ENCODE assay signal across 10 cellular contexts in genomic region chr6:46677314-46677654, GRCh38. TPM values are rescaled to one million over a fixed set of nuclear protein-coding genes. Genes with fewer than 3 reads are reported as not detected.
DNase-seq lines count a peak whose midpoint lies in the region; ATAC-seq and TF ChIP-seq lines count a peak whose summit lies in the region.
"Had no signal": no experiment of that assay in that cellular context is flagged by ENCODE, and none has a peak within 500 bp of the region (broad histone marks: within the 10 kb centered on the region; RNA-seq: fewer than 3 reads in every experiment).

No MANE protein-coding gene starts in this region.

- H3K9me3 ChIP-seq in stomach (no peaks in the 10 kb centered on the region), transverse colon (no peaks in the 10 kb centered on the region)

- WGBS in stomach, 5 donors: 67 to 83% (median 77%) methylated on average over 4 of the region's 4 CpGs
- 74% methylated on average over 4 of the region's 4 CpGs for WGBS in transverse colon (ENCODE audit: low coverage in 1 of 2), 2 donors

- no peak overlapping the region for H3K27ac ChIP-seq in stomach
- H3K27ac ChIP-seq in transverse colon: no peak overlapping the region

- H3K36me3 ChIP-seq in stomach: peaks cover 0 to 48% (median 29%) of the 10 kb centered on the region in 4 donors
- H3K36me3 ChIP-seq in transverse colon: no peaks in the 10 kb centered on the region

- H3K4me3 ChIP-seq in AG10803 (ENCODE audit: low read length) (no peak overlapping the region), stomach (no peak overlapping the region), transverse colon (no peak overlapping the region)

- TF ChIP-seq CTCF in AG10803 (conservative IDR thresholded peaks at IDR 0.05; ENCODE audit: low read length) (0 out of 2 replicates have a peak, but pooled peaks have one; percentile 19), stomach (IDR thresholded peaks at IDR 0.05) (no peak), transverse colon (IDR thresholded peaks at IDR 0.05) (peak in 1 of 5 experiments; percentile 7)

- H3K27me3 ChIP-seq in stomach (no peaks in the 10 kb centered on the region), transverse colon (no peaks in the 10 kb centered on the region)

- intact Hi-C loops in stomach (cut with DNase I; ENCODE audit: low total_unique reads) (no loop called here), transverse colon (cut with DNase I; ENCODE audit: low total_unique reads) (no loop called here)

- ATAC-seq in GM21526 (IDR thresholded peaks at IDR 0.05; ENCODE audit: low FRiP score, unreplicated experiment): peak; percentile 53
- no peak for ATAC-seq in HG03196 (IDR thresholded peaks at IDR 0.05; ENCODE audit: unreplicated experiment)

- no peak for TF ChIP-seq POLR2A in stomach (IDR thresholded peaks at IDR 0.05)
- TF ChIP-seq POLR2A in transverse colon (IDR thresholded peaks at IDR 0.05): no peak

- in situ Hi-C loops in transverse colon (cut with MboI; ENCODE audit: low pct_ligation_motif_present in 1 of 4, low pct_unique_long_range_greater_than_20kb in 1 of 4, low sequenced_read_pairs in 3 of 4): no loop called here

- no peak for TF ChIP-seq EP300 in stomach (IDR thresholded peaks at IDR 0.05)
- no peak for TF ChIP-seq EP300 in transverse colon (IDR thresholded peaks at IDR 0.05; ENCODE audit: low read depth)

- H3K4me1 ChIP-seq in stomach (no peaks in the 10 kb centered on the region), transverse colon (no peaks in the 10 kb centered on the region)

- DNase-seq in AG10803 (ENCODE audit: low read depth): no peak
- peak; percentile 4 for DNase-seq in RPMI7951 (ENCODE audit: low read depth)
- DNase-seq in iPS-NIHi11 (ENCODE audit: low spot score): peak; percentile 27
- DNase-seq in stomach: no peak
- DNase-seq in mucosa of gallbladder (ENCODE audit: low spot score): no peak
- no peak for DNase-seq in transverse colon
- DNase-seq: activated naive CD8-positive, alpha-beta T cell treated with anti-CD3 and anti-CD28 coated beads, Interleukin-2, amount 10 ng/mL, durations not matched to agents 7 days and 5 days; NCI-H524 treated with DMSO at 0.1 percent for 48 hours had no signal

RNA-seq across cellular contexts. Expression of gene TDRD6, which starts 10.4 kb away (rescaled TPM):
- total RNA-seq in RPMI7951 (2014; rRNA removed; shearing (Covaris generic)): not detected in 2 replicates
- total RNA-seq in stomach: 1 to 10 TPM in 1 of 5 donors, under 1 TPM in 1, not detected in 3; 0.89 to 1.5 TPM
- under 1 TPM in 1 of 3 donors, not detected in 2; 0.48 TPM for polyA plus RNA-seq in stomach
- 1.3 TPM for total RNA-seq in mucosa of gallbladder
- under 1 TPM in 3 of 4 donors, not detected in 1; 0.20 to 0.48 (median 0.41) TPM for total RNA-seq in transverse colon
- total RNA-seq: activated naive CD8-positive, alpha-beta T cell treated with anti-CD3 and anti-CD28 coated beads, Interleukin-2, amount 10 ng/mL, durations not matched to agents 7 days and 5 days had no signal

RNA-seq across cellular contexts. Expression of gene SLC25A27, which starts 24.5 kb away (rescaled TPM):
- total RNA-seq in RPMI7951 (2014; rRNA removed; shearing (Covaris generic)): 1.8 and 2.6 TPM in 2 replicates
- total RNA-seq in stomach (10 to 100 TPM in 4 of 5 donors, 1 to 10 TPM in 1; 6.7 to 55.8 (median 46.1) TPM), mucosa of gallbladder (28.9 TPM), transverse colon (10 to 100 TPM in 3 of 4 donors, 1 to 10 TPM in 1; 8.7 to 27.5 (median 19.0) TPM)
- 10 to 100 TPM in 1 of 3 donors, 1 to 10 TPM in 2; 1.6 to 35.3 (median 4.6) TPM for polyA plus RNA-seq in stomach

RNA-seq across cellular contexts. Expression of gene CYP39A1, which starts 24.7 kb away (rescaled TPM):
- 1.8 and 2.3 TPM in 2 replicates for total RNA-seq in RPMI7951 (2014; rRNA removed; shearing (Covaris generic))
- total RNA-seq in stomach: 10 to 100 TPM in 1 of 5 donors, 1 to 10 TPM in 3, not detected in 1; 1.8 to 11.6 (median 7.9) TPM
- 1 to 10 TPM; 4.7 to 8.2 (median 5.9) TPM for polyA plus RNA-seq in stomach
- total RNA-seq in mucosa of gallbladder: 18.5 TPM
- 10 to 100 TPM in 1 of 4 donors, 1 to 10 TPM in 2, not detected in 1; 1.6 to 10.2 (median 2.3) TPM for total RNA-seq in transverse colon
- total RNA-seq: activated naive CD8-positive, alpha-beta T cell treated with anti-CD3 and anti-CD28 coated beads, Interleukin-2, amount 10 ng/mL, durations not matched to agents 7 days and 5 days had no signal

RNA-seq across cellular contexts. Expression of gene PLA2G7, which starts 57.9 kb away (rescaled TPM):
- total RNA-seq in RPMI7951 (2014; rRNA removed; shearing (Covaris generic)): 0.48 and 0.59 TPM in 2 replicates
- total RNA-seq in stomach (1 to 10 TPM in 3 of 5 donors, not detected in 2; 1.3 to 9.3 (median 2.4) TPM), mucosa of gallbladder (1.8 TPM), transverse colon (1 to 10 TPM in 2 of 4 donors, under 1 TPM in 1, not detected in 1; 0.14 to 3.0 (median 1.4) TPM)
- 1 to 10 TPM in 2 of 3 donors, under 1 TPM in 1; 0.61 to 1.1 (median 1.1) TPM for polyA plus RNA-seq in stomach

Comparison
In these comparisons a context has a peak if more than half of its experiments do, and no peak if none do; other contexts are left out.
1. DNase-seq: peak in RPMI7951 (single experiment) and iPS-NIHi11 (single experiment); none in AG10803 (single experiment), stomach (single experiment), mucosa of gallbladder (single experiment) and transverse colon (single experiment).